ENCODE assay signal across 9 cellular contexts in the genomic region with DNA sequence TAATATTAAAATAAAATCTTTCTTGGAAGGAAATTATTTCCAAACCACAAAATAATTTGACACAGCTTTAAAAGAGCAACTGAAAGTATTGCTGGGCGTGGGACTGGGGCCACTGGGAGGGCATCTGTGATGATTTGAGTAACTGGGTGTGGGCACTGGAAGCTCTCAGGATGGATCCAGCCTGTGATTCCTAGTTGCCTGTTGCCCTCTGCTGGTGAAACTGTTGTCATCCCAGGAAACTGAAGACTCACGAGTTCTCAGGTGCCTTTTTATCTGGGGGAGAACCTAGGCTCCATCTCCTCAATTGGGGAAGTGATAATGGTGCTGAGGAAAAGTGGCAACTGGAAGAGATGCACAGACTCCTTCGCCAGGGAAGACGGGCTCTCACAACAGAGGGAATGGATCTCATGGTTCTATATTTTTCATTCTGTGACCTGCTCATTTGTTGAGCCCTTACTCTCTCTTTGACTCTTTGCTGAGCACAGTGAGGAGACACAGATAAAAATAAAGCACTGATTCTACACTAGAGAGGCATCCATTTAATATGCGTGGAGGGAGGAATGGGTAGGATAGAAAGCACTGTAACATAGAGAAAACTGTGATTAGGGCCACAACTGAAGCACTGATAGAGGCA.
DNase-seq lines count a peak whose midpoint lies in the region; ATAC-seq, FAIRE-seq and TF ChIP-seq lines count a peak whose summit lies in the region.
"Had no signal": no experiment of that assay in that cellular context is flagged by ENCODE, and none has a peak within 500 bp of the region (broad histone marks: within the 10 kb centered on the region; RNA-seq: fewer than 3 reads in every experiment).

No MANE protein-coding gene starts in this region.

- no peak overlapping the region for H3K4me2 ChIP-seq in OCI-LY1 (ENCODE audit: low read length)

- H3K27me3 ChIP-seq in OCI-LY1 (ENCODE audit: insufficient read depth, low read length), result no peaks in the 10 kb centered on the region

- H3K9me3 ChIP-seq in OCI-LY1 (ENCODE audit: low read length), result no peaks in the 10 kb centered on the region

- peaks cover 0 to 6% (median 3%) of the 10 kb centered on the region in 3 donors for H3K27me3 Mint-ChIP-seq in immature natural killer cell (ENCODE audit: low read depth in 3 of 3)
- H3K27me3 Mint-ChIP-seq: T-cell had no signal

- no peaks in the 10 kb centered on the region for H3F3A ChIP-seq in OCI-LY1 (ENCODE audit: insufficient read depth, low read length)

- DNase-seq in DMS153 treated with DMSO at 0.1 percent for 48 hours (lab: John Stamatoyannopoulos, UW; ENCODE audit: unreplicated experiment) (peak; percentile 38), HTR-8/SVneo (ENCODE audit: insufficient read length, low spot score) (peak; percentile 48), cerebellar nuclear complex (lab: John Stamatoyannopoulos, UW) (peak; percentile 34 to 80), left kidney (ENCODE audit: low read depth, low spot score) (peak; percentile 86), stromal cell of bone marrow (ENCODE audit: low read depth) (peak; percentile 71), immature natural killer cell (no peak)

- H2AFZ ChIP-seq in OCI-LY1 (ENCODE audit: low read length), result no peak overlapping the region

- no peak for ATAC-seq in GM18907 (IDR thresholded peaks at IDR 0.05; ENCODE audit: unreplicated experiment)
- ATAC-seq: T-cell had no signal

- H3K27ac Mint-ChIP-seq in immature natural killer cell, result no peak overlapping the region
- H3K27ac Mint-ChIP-seq: T-cell had no signal

- no peaks in the 10 kb centered on the region for H3K9me3 Mint-ChIP-seq in immature natural killer cell
- H3K9me3 Mint-ChIP-seq: T-cell had no signal

- FAIRE-seq in HTR-8/SVneo (lab: Jason Lieb, UNC), result no peak

- H3K4me1 ChIP-seq in OCI-LY1 (ENCODE audit: insufficient read depth, low read length, severe bottlenecking), result no peaks in the 10 kb centered on the region

- H3K36me3 ChIP-seq in OCI-LY1 (ENCODE audit: insufficient read depth, low read length), result no peaks in the 10 kb centered on the region

- H3K27ac ChIP-seq in OCI-LY1 (ENCODE audit: low read depth, low read length, poor library complexity, severe bottlenecking), result no peak overlapping the region

- H3K9me2 ChIP-seq in OCI-LY1 (ENCODE audit: low read depth, low read length), result no peaks in the 10 kb centered on the region

- no peaks in the 10 kb centered on the region for H4K20me1 ChIP-seq in OCI-LY1 (ENCODE audit: insufficient read depth, low read length)

- no peak overlapping the region for H3K9ac ChIP-seq in OCI-LY1 (ENCODE audit: low read length)

- H3K36me3 Mint-ChIP-seq in immature natural killer cell, result no peaks in the 10 kb centered on the region
- H3K36me3 Mint-ChIP-seq: T-cell had no signal

- no peak overlapping the region for H3K4me3 Mint-ChIP-seq in immature natural killer cell
- H3K4me3 Mint-ChIP-seq: T-cell had no signal

- H3K4me1 Mint-ChIP-seq in immature natural killer cell, result no peaks in the 10 kb centered on the region

- peak; percentile 57 for TF ChIP-seq CTCF in OCI-LY1 (IDR thresholded peaks at IDR 0.05; ENCODE audit: low read length)

- no peaks in the 10 kb centered on the region for H3K79me2 ChIP-seq in OCI-LY1 (ENCODE audit: insufficient read depth, low read length)

- H3K4me3 ChIP-seq in OCI-LY1 (ENCODE audit: low read depth, low read length, poor library complexity, severe bottlenecking), result no peak overlapping the region

Comparison
In these comparisons a context has a peak if more than half of its experiments do, and no peak if none do; other contexts are left out.
1. DNase-seq: peak in DMS153 treated with DMSO at 0.1 percent for 48 hours (single experiment), HTR-8/SVneo (single experiment), cerebellar nuclear complex (2 of 2), left kidney (single experiment) and stromal cell of bone marrow (single experiment); none in immature natural killer cell (0 of 3).